In genomic region chr5:59618644-59619043, GRCh38 we compare ENCODE assay signal across 16 cellular contexts.
DNase-seq lines count a peak whose midpoint lies in the region; ATAC-seq and TF ChIP-seq lines count a peak whose summit lies in the region.
"Had no signal": no experiment of that assay in that cellular context is flagged by ENCODE, and none has a peak within 500 bp of the region (broad histone marks: within the 10 kb centered on the region; RNA-seq: fewer than 3 reads in every experiment).

No MANE protein-coding gene starts in this region.

- no peaks in the 10 kb centered on the region for H3K27me3 ChIP-seq in gastrocnemius medialis

- TF ChIP-seq POLR2A in erythroblast (IDR thresholded peaks at IDR 0.05; ENCODE audit: low read length) (no peak), gastrocnemius medialis (IDR thresholded peaks at IDR 0.05) (no peak)

- ATAC-seq in gastrocnemius medialis, result no peak
- no peak for ATAC-seq in GM21528 (IDR thresholded peaks at IDR 0.05; ENCODE audit: low FRiP score, unreplicated experiment)
- no peak for ATAC-seq in HG03196 (IDR thresholded peaks at IDR 0.05; ENCODE audit: unreplicated experiment)

- no peaks in the 10 kb centered on the region for H3K36me3 ChIP-seq in gastrocnemius medialis

- DNase-seq in LNCaP clone FGC (ENCODE audit: low read depth) (peak; percentile 1), erythroblast (lab: John Stamatoyannopoulos, UW) (peak; percentile 33 to 36), gastrocnemius medialis (no peak), NCI-H146 (lab: John Stamatoyannopoulos, UW) (no peak)
- DNase-seq: C1 segment of cervical spinal cord; Calu3; CD4-positive, alpha-beta memory T cell; COR-L47; DMS53; DMS79 treated with DMSO at 0.1 percent for 48 hours; GF-D8; GM23248; H7; HCEC 1CT had no signal

- TF ChIP-seq CTCF in LNCaP clone FGC (IDR thresholded peaks at IDR 0.05; ENCODE audit: control insufficient read depth, extremely low read depth, insufficient read depth), result no peak
- no peak for TF ChIP-seq CTCF in gastrocnemius medialis (IDR thresholded peaks at IDR 0.05 in 4 of 5, conservative IDR thresholded peaks at IDR 0.05 in 1 of 5)

- H3K9me3 ChIP-seq in gastrocnemius medialis, result no peaks in the 10 kb centered on the region

- H3K27ac ChIP-seq in gastrocnemius medialis, result peak overlapping the region; percentile 86 to 93 (median 90)
- H3K27ac ChIP-seq: GM23248 had no signal

- intact Hi-C loops in gastrocnemius medialis (cut with DNase I; ENCODE audit: low total_unique reads), result loop anchor here (5.0 kb wide), 1 partner anchor 76 kb away; no protein-coding TSS in a partner anchor

- H3K4me1 ChIP-seq in gastrocnemius medialis, result peaks cover 16 to 51% of the 10 kb centered on the region in 2 donors

- in situ Hi-C loops in gastrocnemius medialis (cut with MboI; ENCODE audit: low sequenced_read_pairs in 4 of 4), result no loop called here

- H3K4me3 ChIP-seq in LNCaP clone FGC (ENCODE audit: low read depth, low read length) (no peak overlapping the region), gastrocnemius medialis (no peak overlapping the region)
- H3K4me3 ChIP-seq: GM23248 had no signal

Comparison
In these comparisons a context has a peak if more than half of its experiments do, and no peak if none do; other contexts are left out.
1. DNase-seq: peak in LNCaP clone FGC (single experiment) and erythroblast (2 of 2); none in gastrocnemius medialis (0 of 2) and NCI-H146 (single experiment).